ENCODE assay signal across 9 cellular contexts in the genomic region with DNA sequence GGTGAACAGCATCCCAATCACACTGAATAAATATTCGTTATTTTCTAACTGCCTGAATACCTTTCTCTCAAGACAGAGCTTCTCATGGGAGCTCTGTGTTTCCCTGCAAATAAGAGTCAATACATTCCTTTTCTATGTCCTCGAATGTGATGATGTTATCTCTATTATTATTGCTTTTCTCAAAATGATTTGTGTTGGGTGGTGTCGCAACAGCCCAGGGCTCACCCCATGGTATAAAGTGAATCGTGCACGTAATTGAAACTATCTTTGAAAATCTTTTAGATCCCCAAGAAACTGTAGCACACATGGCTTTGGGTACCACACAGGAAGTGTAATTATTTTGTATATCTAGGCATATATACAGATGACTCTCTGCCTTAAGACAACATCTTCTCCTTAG.
"Had no signal": no experiment of that assay in that cellular context is flagged by ENCODE, and none has a peak within 500 bp of the region (broad histone marks: within the 10 kb centered on the region; RNA-seq: fewer than 3 reads in every experiment).

No MANE protein-coding gene starts in this region.

- ATAC-seq: HCT116 had no signal

- H3K36me3 ChIP-seq: HAP-1 had no signal

- DNase-seq: GM23248, GOT3, H7, HFFc6, KBM-7 had no signal

- H3K9ac ChIP-seq: GM23248, KMS-11 had no signal

- H2AFZ ChIP-seq: GM23248 had no signal

- H3K4me2 ChIP-seq: KMS-11 had no signal

- H3K27ac ChIP-seq: GM23248, HL-60, KMS-11 had no signal

- H3K4me1 ChIP-seq: HAP-1 had no signal

- H3K9me3 ChIP-seq: HAP-1 had no signal

- H3K4me3 ChIP-seq: GM23248, HAP-1 had no signal
